Comparison of ENCODE assay signal across 11 cellular contexts in the genomic region with DNA sequence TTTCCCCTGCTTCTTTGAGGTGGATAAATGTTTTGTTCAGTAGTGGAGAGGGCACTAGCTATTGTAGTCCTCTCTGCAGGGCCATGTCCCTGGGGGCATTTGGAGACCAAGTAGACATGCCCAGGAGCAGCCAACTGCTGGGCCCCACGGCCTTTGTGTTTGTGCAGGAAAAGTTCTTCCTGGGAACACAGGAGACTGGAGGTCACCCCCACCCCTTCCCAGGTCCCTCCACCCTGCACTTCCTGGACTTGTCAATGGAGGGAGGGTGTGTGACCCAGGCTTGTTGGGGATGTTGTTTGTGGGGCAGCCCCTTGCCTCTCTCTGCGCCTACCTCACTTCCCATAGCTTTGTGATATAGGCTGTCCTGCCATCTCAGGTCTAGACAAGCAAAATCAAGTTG.
"Had no signal": no experiment of that assay in that cellular context is flagged by ENCODE, and none has a peak within 500 bp of the region (broad histone marks: within the 10 kb centered on the region; RNA-seq: fewer than 3 reads in every experiment).

No MANE protein-coding gene starts in this region.

- H3K4me1 ChIP-seq: uterus had no signal

- DNase-seq: activated CD4-positive, alpha-beta T cell treated with anti-CD3 and anti-CD28 coated beads for 1 hour; activated CD4-positive, alpha-beta T cell treated with anti-CD3 and anti-CD28 coated beads, Interleukin-2, amount 50 U/mL, for 48 hours; activated naive CD4-positive, alpha-beta T cell; activated naive CD8-positive, alpha-beta T cell treated with anti-CD3 and anti-CD28 coated beads, Interleukin-2, amount 50 U/mL, for 24 hours; central memory CD4-positive, alpha-beta T cell; glutamatergic neuron; left lung; retina; small intestine; thyroid gland; uterus had no signal

- H3K27me3 ChIP-seq: left lung, thyroid gland, uterus had no signal

- H3K27ac ChIP-seq: uterus had no signal

- H3K4me3 Mint-ChIP-seq: activated naive CD8-positive, alpha-beta T cell treated with anti-CD3 and anti-CD28 coated beads, Interleukin-2, amount 50 U/mL, for 24 hours had no signal

- H3K9me3 ChIP-seq: left lung, thyroid gland, uterus had no signal

- ATAC-seq: activated naive CD8-positive, alpha-beta T cell treated with anti-CD3 and anti-CD28 coated beads, Interleukin-2, amount 50 U/mL, for 24 hours; left lung had no signal

- H3K36me3 ChIP-seq: left lung, thyroid gland, uterus had no signal

- H3K27ac Mint-ChIP-seq: activated naive CD8-positive, alpha-beta T cell treated with anti-CD3 and anti-CD28 coated beads, Interleukin-2, amount 50 U/mL, for 24 hours had no signal

- H3K4me3 ChIP-seq: left lung, thyroid gland, uterus had no signal
